ENCODE assay signal across 9 cellular contexts in genomic region chr14:99574099-99574880, GRCh38. TPM values are rescaled to one million over a fixed set of nuclear protein-coding genes. Genes with fewer than 3 reads are reported as not detected.
DNase-seq lines count a peak whose midpoint lies in the region.
"Had no signal": no experiment of that assay in that cellular context is flagged by ENCODE, and none has a peak within 500 bp of the region (broad histone marks: within the 10 kb centered on the region; RNA-seq: fewer than 3 reads in every experiment).

No MANE protein-coding gene starts in this region.

- no peaks in the 10 kb centered on the region for H3K27me3 Mint-ChIP-seq in activated CD4-positive, alpha-beta T cell treated with anti-CD3 and anti-CD28 coated beads, Interleukin-2, amount 10 ng/mL, durations not matched to agents 24 days and 14 days

- WGBS in mesodermal cell (ENCODE audit: insufficient coverage in 2 of 2), 2 experiments = 0 to 19% methylated on average over 4 to 9 of the region's 11 CpGs

- DNase-seq in AG08396 (ENCODE audit: low spot score) (peak; percentile 65), NCI-H1417 treated with DMSO at 0.1 percent for 48 hours (lab: John Stamatoyannopoulos, UW) (peak; percentile 36), dedifferentiated amniotic fluid mesenchymal stem cell (ENCODE audit: extremely low spot score) (peak; percentile 50), GM19240 (ENCODE audit: insufficient read length, low spot score) (no peak)
- no peak for DNase-seq in activated CD4-positive, CD25-positive, alpha-beta regulatory T cell (lab: John Stamatoyannopoulos, UW)
- DNase-seq in activated CD4-positive, alpha-beta T cell treated with anti-CD3 and anti-CD28 coated beads, Interleukin-2, amount 10 ng/mL, durations not matched to agents 24 days and 14 days = no peak
- DNase-seq in activated naive CD4-positive, alpha-beta T cell (lab: John Stamatoyannopoulos, UW) = no peak
- DNase-seq: NCI-H510A had no signal

- H3K27ac ChIP-seq in mesodermal cell (ENCODE audit: low read depth, low read length, severe bottlenecking) = peak overlapping the region; percentile 92

- no peak overlapping the region for H3K4me3 Mint-ChIP-seq in activated CD4-positive, alpha-beta T cell treated with anti-CD3 and anti-CD28 coated beads, Interleukin-2, amount 10 ng/mL, durations not matched to agents 24 days and 14 days

- H3K36me3 ChIP-seq in mesodermal cell (ENCODE audit: control insufficient read depth, insufficient read depth, low read length) = no peaks in the 10 kb centered on the region

- H3K4me1 ChIP-seq in mesodermal cell (ENCODE audit: control insufficient read depth, insufficient read depth, low read length, poor library complexity, severe bottlenecking) = peaks cover 73% of the 10 kb centered on the region

- no peaks in the 10 kb centered on the region for H3K36me3 Mint-ChIP-seq in activated CD4-positive, alpha-beta T cell treated with anti-CD3 and anti-CD28 coated beads, Interleukin-2, amount 10 ng/mL, durations not matched to agents 24 days and 14 days (ENCODE audit: low read depth)

- H3K4me1 Mint-ChIP-seq in activated CD4-positive, alpha-beta T cell treated with anti-CD3 and anti-CD28 coated beads, Interleukin-2, amount 10 ng/mL, durations not matched to agents 24 days and 14 days = no peaks in the 10 kb centered on the region

- no peaks in the 10 kb centered on the region for H3K9me3 Mint-ChIP-seq in activated CD4-positive, alpha-beta T cell treated with anti-CD3 and anti-CD28 coated beads, Interleukin-2, amount 10 ng/mL, durations not matched to agents 24 days and 14 days

- no peak overlapping the region for H3K27ac Mint-ChIP-seq in activated CD4-positive, alpha-beta T cell treated with anti-CD3 and anti-CD28 coated beads, Interleukin-2, amount 10 ng/mL, durations not matched to agents 24 days and 14 days

- intact Hi-C loops in activated CD4-positive, alpha-beta T cell treated with anti-CD3 and anti-CD28 coated beads, Interleukin-2, amount 10 ng/mL, durations not matched to agents 24 days and 14 days (cut with micrococcal nuclease) = no loop called here

- no peak overlapping the region for H3K4me3 ChIP-seq in mesodermal cell (ENCODE audit: extremely low read depth, insufficient read depth, low read length, poor library complexity, severe bottlenecking)

- H3K9me3 ChIP-seq in mesodermal cell (ENCODE audit: control insufficient read depth, low read length) = no peaks in the 10 kb centered on the region

RNA-seq across cellular contexts. Expression of gene CCDC85C, which starts 29.7 kb away (rescaled TPM):
- polyA plus RNA-seq in mesodermal cell (2013, experiment 1 of 2) = 16.8 TPM
- 17.4 TPM for polyA plus RNA-seq in mesodermal cell (2013, experiment 2 of 2)
- total RNA-seq in activated CD4-positive, alpha-beta T cell treated with anti-CD3 and anti-CD28 coated beads, Interleukin-2, amount 10 ng/mL, durations not matched to agents 24 days and 14 days = 6.7 TPM in 2 replicates

Comparison
In these comparisons a context has a peak if more than half of its experiments do, and no peak if none do; other contexts are left out.
1. DNase-seq: peak in AG08396 (single experiment), NCI-H1417 treated with DMSO at 0.1 percent for 48 hours (single experiment) and dedifferentiated amniotic fluid mesenchymal stem cell (single experiment); none in activated CD4-positive, CD25-positive, alpha-beta regulatory T cell (0 of 4), activated CD4-positive, alpha-beta T cell treated with anti-CD3 and anti-CD28 coated beads, Interleukin-2, amount 10 ng/mL, durations not matched to agents 24 days and 14 days (single experiment), activated naive CD4-positive, alpha-beta T cell (0 of 4) and GM19240 (single experiment).